19 cellular contexts compared by ENCODE assay signal in the genomic region with DNA sequence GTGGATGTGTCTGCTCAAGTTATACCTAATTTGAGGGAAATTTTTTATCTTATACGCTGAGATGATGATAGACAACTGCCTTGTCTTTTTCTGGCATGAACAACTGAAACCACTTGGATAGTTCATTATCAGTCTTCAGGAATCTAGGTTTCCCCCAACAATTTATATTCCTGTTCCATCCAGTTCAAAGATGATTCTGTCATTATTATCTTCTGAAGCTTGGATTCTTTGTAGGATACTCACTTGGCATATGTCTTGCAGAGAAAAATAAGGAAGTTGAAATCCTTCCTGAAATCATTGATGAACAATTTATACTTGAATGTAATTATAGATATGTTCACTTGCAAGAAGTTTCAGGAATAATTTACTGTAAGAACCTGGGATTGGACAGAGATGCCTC.
A peak's percentile ranks its signal among the peaks of the same experiment; 100 is the strongest.
DNase-seq lines count a peak whose midpoint lies in the region; ATAC-seq, FAIRE-seq and TF ChIP-seq lines count a peak whose summit lies in the region.
"Had no signal": no experiment of that assay in that cellular context is flagged by ENCODE, and none has a peak within 500 bp of the region (broad histone marks: within the 10 kb centered on the region; RNA-seq: fewer than 3 reads in every experiment).

No MANE protein-coding gene starts in this region.

- no peak overlapping the region for H3K4me3 ChIP-seq in astrocyte (ENCODE audit: insufficient read depth, low read depth, low read length)
- H3K4me3 ChIP-seq: GM12878, GM23338, PC-9 had no signal

- DNase-seq in HFFc6 (no peak), astrocyte (ENCODE audit: low read depth) (peak; percentile 35), iris pigment epithelial cell (ENCODE audit: low read depth) (peak; percentile 14), NCI-H2029 (lab: John Stamatoyannopoulos, UW) (no peak)
- no peak for DNase-seq in activated CD8-positive, alpha-beta memory T cell treated with anti-CD3 and anti-CD28 coated beads, Interleukin-2, amount 50 U/mL, for 4 hours
- DNase-seq in activated naive CD4-positive, alpha-beta T cell treated with anti-CD3 and anti-CD28 coated beads, Interleukin-2, amount 50 U/mL, for 72 hours (ENCODE audit: low spot score in 2 of 2), result no peak
- DNase-seq: CD4-positive, CD25-positive, alpha-beta regulatory T cell; KBM-7; NCI-H1092; NCI-H1436; NCI-H187 treated with DMSO at 0.1 percent for 48 hours; NCI-H510A treated with DMSO at 0.1 percent for 48 hours; NCI-H748 treated with DMSO at 0.1 percent for 48 hours; PC-9; RPMI8226; SHP77 had no signal

- H3K9ac ChIP-seq in astrocyte (ENCODE audit: low read length), result no peak overlapping the region

- H3K4me1 Mint-ChIP-seq in HFFc6 (ENCODE audit: low read depth) (peaks cover 72% of the 10 kb centered on the region), astrocyte (ENCODE audit: low read depth, unreplicated experiment) (peaks cover 6% of the 10 kb centered on the region)
- H3K4me1 Mint-ChIP-seq: CD4-positive, CD25-positive, alpha-beta regulatory T cell had no signal

- H3K4me2 ChIP-seq in astrocyte (ENCODE audit: low read length), result no peak overlapping the region
- H3K4me2 ChIP-seq: GM23338, PC-9 had no signal

- peaks cover 58% of the 10 kb centered on the region for H4K20me1 ChIP-seq in astrocyte (ENCODE audit: insufficient read depth, low read length)

- H3K9me3 Mint-ChIP-seq in HFFc6 (peaks cover 44% of the 10 kb centered on the region), astrocyte (ENCODE audit: unreplicated experiment) (peaks cover 6% of the 10 kb centered on the region)
- H3K9me3 Mint-ChIP-seq in activated naive CD4-positive, alpha-beta T cell treated with anti-CD3 and anti-CD28 coated beads, Interleukin-2, amount 50 U/mL, for 72 hours, result peaks cover 7% of the 10 kb centered on the region in 2 donors

- TF ChIP-seq CTCF in HFFc6 (IDR thresholded peaks at IDR 0.05) (no peak), astrocyte (IDR thresholded peaks at IDR 0.05; ENCODE audit: insufficient read depth, low read depth, low read length) (no peak)

- peaks cover 24% of the 10 kb centered on the region for H3K36me3 ChIP-seq in astrocyte (ENCODE audit: insufficient read depth, low read length)

- no peak for ATAC-seq in HG03097 (IDR thresholded peaks at IDR 0.05; ENCODE audit: low FRiP score, unreplicated experiment)
- ATAC-seq in activated naive CD4-positive, alpha-beta T cell treated with anti-CD3 and anti-CD28 coated beads, Interleukin-2, amount 50 U/mL, for 72 hours, result no peak
- ATAC-seq: GM12878, GM23338 had no signal

- H3K36me3 Mint-ChIP-seq in HFFc6 (ENCODE audit: low read depth) (peaks cover 75% of the 10 kb centered on the region), astrocyte (ENCODE audit: low read depth, unreplicated experiment) (peaks cover 15% of the 10 kb centered on the region)
- H3K36me3 Mint-ChIP-seq in activated naive CD4-positive, alpha-beta T cell treated with anti-CD3 and anti-CD28 coated beads, Interleukin-2, amount 50 U/mL, for 72 hours, result peaks cover 26 to 30% of the 10 kb centered on the region in 2 donors

- H3K4me3 Mint-ChIP-seq in HFFc6, result peak overlapping the region; percentile 17
- no peak overlapping the region for H3K4me3 Mint-ChIP-seq in astrocyte (ENCODE audit: unreplicated experiment)
- H3K4me3 Mint-ChIP-seq: CD4-positive, CD25-positive, alpha-beta regulatory T cell; GM23338 had no signal

- peak overlapping the region; percentile 67 for H3K27ac Mint-ChIP-seq in HFFc6
- H3K27ac Mint-ChIP-seq in astrocyte (ENCODE audit: unreplicated experiment), result no peak overlapping the region
- H3K27ac Mint-ChIP-seq in activated naive CD4-positive, alpha-beta T cell treated with anti-CD3 and anti-CD28 coated beads, Interleukin-2, amount 50 U/mL, for 72 hours, result no peak overlapping the region
- H3K27ac Mint-ChIP-seq: GM23338 had no signal

- H3K27ac ChIP-seq in astrocyte (ENCODE audit: low read depth, low read length), result no peak overlapping the region
- H3K27ac ChIP-seq: PC-9 had no signal

- no peaks in the 10 kb centered on the region for H3K27me3 ChIP-seq in astrocyte (ENCODE audit: insufficient read depth, low read length)

- H3K79me2 ChIP-seq in astrocyte (ENCODE audit: insufficient read depth, low read length), result peaks cover 51% of the 10 kb centered on the region

- peak; percentile 29 for FAIRE-seq in astrocyte (lab: Jason Lieb, UNC)
- FAIRE-seq: GM12878 had no signal

- H3K27me3 Mint-ChIP-seq in HFFc6 (ENCODE audit: insufficient read depth) (peaks cover 74% of the 10 kb centered on the region), astrocyte (ENCODE audit: low read depth, unreplicated experiment) (no peaks in the 10 kb centered on the region)
- H3K27me3 Mint-ChIP-seq: CD4-positive, CD25-positive, alpha-beta regulatory T cell had no signal

- no peak overlapping the region for H2AFZ ChIP-seq in astrocyte (ENCODE audit: low read depth, low read length)
- H2AFZ ChIP-seq: GM23338, PC-9 had no signal

- peaks cover 10% of the 10 kb centered on the region for H3K4me1 ChIP-seq in astrocyte (ENCODE audit: insufficient read depth, low read length)

- no peaks in the 10 kb centered on the region for H3K9me3 ChIP-seq in astrocyte (ENCODE audit: insufficient read depth, low read depth, low read length)

Comparison
In these comparisons a context has a peak if more than half of its experiments do, and no peak if none do; other contexts are left out.
1. DNase-seq: peak in astrocyte (single experiment) and iris pigment epithelial cell (single experiment); none in HFFc6 (single experiment), NCI-H2029 (single experiment), activated CD8-positive, alpha-beta memory T cell treated with anti-CD3 and anti-CD28 coated beads, Interleukin-2, amount 50 U/mL, for 4 hours (single experiment) and activated naive CD4-positive, alpha-beta T cell treated with anti-CD3 and anti-CD28 coated beads, Interleukin-2, amount 50 U/mL, for 72 hours (0 of 2).